In the genomic region with DNA sequence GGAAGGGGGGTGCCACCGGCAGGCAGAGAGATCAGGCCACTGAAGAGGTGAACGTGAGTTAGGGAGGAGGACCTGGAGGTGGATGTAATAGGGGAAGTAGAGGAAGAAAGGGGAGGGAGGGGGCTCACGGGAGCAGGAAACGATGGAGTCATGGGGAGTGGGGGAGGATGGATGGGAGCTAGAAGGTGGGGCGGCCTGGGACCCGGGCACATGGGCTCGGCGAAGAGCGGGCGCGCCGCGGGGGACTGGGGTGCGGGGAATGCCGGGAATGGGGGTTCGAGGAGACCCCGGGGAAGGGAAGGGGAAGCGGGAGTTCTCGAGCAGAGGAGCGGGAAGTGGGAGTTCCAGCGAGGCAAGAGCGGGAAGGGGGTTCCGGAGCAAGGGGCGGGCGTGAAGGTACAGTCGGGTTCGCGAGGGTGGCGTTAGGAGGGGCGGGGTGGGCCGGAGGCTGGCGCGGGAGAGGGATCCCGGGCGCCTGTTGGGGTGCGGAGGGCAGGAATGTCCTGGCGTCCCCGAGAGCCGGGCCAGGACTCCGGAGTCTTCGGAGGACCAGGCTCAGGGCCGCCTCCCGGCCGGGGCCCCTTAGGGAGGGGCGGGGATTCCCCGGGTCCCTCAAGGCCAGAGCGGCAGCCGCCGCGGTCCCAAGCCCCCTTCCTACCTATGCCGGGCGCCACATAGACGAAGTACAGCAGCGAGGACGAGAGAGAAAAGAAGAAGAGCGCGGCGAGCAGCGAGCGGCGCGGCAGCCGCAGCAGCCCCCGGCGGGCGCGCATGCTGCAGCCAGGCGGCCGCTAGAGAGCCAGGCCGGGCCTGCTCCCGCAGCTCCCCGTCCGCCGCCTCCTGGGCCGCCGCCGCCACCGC, we compare ENCODE assay signal across 1 cellular context.
TF ChIP-seq lines count a peak whose summit lies in the region.

No MANE protein-coding gene starts in this region.

TF ChIP-seq in HepG2, 621 proteins besides CTCF, POLR2A, EP300 and RAD21 (continued from another document and continues in another):
- TF ChIP-seq MXD4 (CRISPR knock-in tag; IDR thresholded peaks at IDR 0.05) (no peak), ZNF598 (CRISPR knock-in tag; IDR thresholded peaks at IDR 0.05; ENCODE audit: borderline replicate concordance) (no peak), ZNF3 (CRISPR knock-in tag; IDR thresholded peaks at IDR 0.05) (no peak), ZNF75D (CRISPR knock-in tag; IDR thresholded peaks at IDR 0.05; ENCODE audit: borderline replicate concordance) (no peak), ZNF282 (IDR thresholded peaks at IDR 0.05; ENCODE audit: partially characterized antibody) (no peak), ZNF12 (CRISPR knock-in tag; IDR thresholded peaks at IDR 0.05) (no peak), MTA1 (CRISPR knock-in tag; IDR thresholded peaks at IDR 0.05; ENCODE audit: borderline replicate concordance) (peak; percentile 51; the same call in 1 of the 2 replicates), AGO1 (IDR thresholded peaks at IDR 0.05; ENCODE audit: low read depth, low read length, poor library complexity, severe bottlenecking) (peak; percentile 38), JDP2 (CRISPR knock-in tag; IDR thresholded peaks at IDR 0.05; ENCODE audit: borderline replicate concordance) (no peak), FOXM1 (CRISPR knock-in tag; IDR thresholded peaks at IDR 0.05) (no peak), ZFP37 (CRISPR knock-in tag; IDR thresholded peaks at IDR 0.05; ENCODE audit: borderline replicate concordance) (no peak; the same call in 1 of the 2 replicates), ZNF468 (CRISPR knock-in tag; IDR thresholded peaks at IDR 0.05) (no peak), ZNF777 (CRISPR knock-in tag; IDR thresholded peaks at IDR 0.05) (no peak; the same call in none of the 2 replicates), SP1 (IDR thresholded peaks at IDR 0.05) (no peak), SP1 (CRISPR knock-in tag; IDR thresholded peaks at IDR 0.05) (no peak), PPARG (CRISPR knock-in tag; conservative IDR thresholded peaks at IDR 0.05) (0 out of 2 replicates have a peak, but pooled peaks have one; percentile 19), SALL1 (CRISPR knock-in tag; IDR thresholded peaks at IDR 0.05) (no peak), SMYD3 (CRISPR knock-in tag; IDR thresholded peaks at IDR 0.05) (no peak), ZNF703 (CRISPR knock-in tag; IDR thresholded peaks at IDR 0.05; ENCODE audit: borderline replicate concordance) (no peak), CBFB (CRISPR knock-in tag; IDR thresholded peaks at IDR 0.05) (no peak), ZNF567 (CRISPR knock-in tag; IDR thresholded peaks at IDR 0.05; ENCODE audit: borderline replicate concordance) (no peak; the same call in 1 of the 2 replicates), ZNF333 (CRISPR knock-in tag; IDR thresholded peaks at IDR 0.05; ENCODE audit: borderline replicate concordance) (0 out of 2 replicates have a peak, but pooled peaks have one; percentile 84), CCAR2 (optimal IDR thresholded peaks at IDR 0.05; ENCODE audit: low read depth, low read length) (no peak), ZNF121 (CRISPR knock-in tag; IDR thresholded peaks at IDR 0.05) (no peak), SMAD3 (CRISPR knock-in tag; IDR thresholded peaks at IDR 0.05) (no peak), ZFAT (CRISPR knock-in tag; conservative IDR thresholded peaks at IDR 0.05) (no peak), ZNF124 (CRISPR knock-in tag; IDR thresholded peaks at IDR 0.05) (no peak), ZMYM3 (CRISPR knock-in tag; IDR thresholded peaks at IDR 0.05) (peak; percentile 32; the same call in 1 of the 2 replicates), SSRP1 (CRISPR knock-in tag; IDR thresholded peaks at IDR 0.05) (no peak), CBX5 (CRISPR knock-in tag; IDR thresholded peaks at IDR 0.05; ENCODE audit: borderline replicate concordance) (no peak)
- TF ChIP-seq, protein P1, sequence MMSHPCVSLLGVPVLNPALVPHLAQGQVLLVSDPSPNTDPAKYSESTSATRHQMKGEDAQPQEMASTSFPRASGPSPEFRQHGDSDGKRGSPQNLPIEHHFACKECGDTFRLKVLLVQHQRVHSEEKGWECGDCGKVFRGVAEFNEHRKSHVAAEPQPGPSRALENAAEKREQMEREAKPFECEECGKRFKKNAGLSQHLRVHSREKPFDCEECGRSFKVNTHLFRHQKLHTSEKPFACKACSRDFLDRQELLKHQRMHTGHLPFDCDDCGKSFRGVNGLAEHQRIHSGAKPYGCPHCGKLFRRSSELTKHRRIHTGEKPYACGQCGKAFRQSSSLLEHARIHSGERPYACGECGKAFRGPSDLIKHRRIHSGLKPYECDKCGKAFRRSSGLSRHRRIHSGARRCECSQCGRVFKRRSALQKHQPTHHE (CRISPR knock-in tag; IDR thresholded peaks at IDR 0.05; ENCODE audit: borderline replicate concordance): no peak
- TF ChIP-seq, protein P2, sequence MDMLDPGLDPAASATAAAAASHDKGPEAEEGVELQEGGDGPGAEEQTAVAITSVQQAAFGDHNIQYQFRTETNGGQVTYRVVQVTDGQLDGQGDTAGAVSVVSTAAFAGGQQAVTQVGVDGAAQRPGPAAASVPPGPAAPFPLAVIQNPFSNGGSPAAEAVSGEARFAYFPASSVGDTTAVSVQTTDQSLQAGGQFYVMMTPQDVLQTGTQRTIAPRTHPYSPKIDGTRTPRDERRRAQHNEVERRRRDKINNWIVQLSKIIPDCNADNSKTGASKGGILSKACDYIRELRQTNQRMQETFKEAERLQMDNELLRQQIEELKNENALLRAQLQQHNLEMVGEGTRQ (IDR thresholded peaks at IDR 0.05; ENCODE audit: low read depth, low read length): no peak
- TF ChIP-seq, protein P2 (CRISPR knock-in tag; IDR thresholded peaks at IDR 0.05; ENCODE audit: borderline replicate concordance): no peak
- TF ChIP-seq, protein P3, sequence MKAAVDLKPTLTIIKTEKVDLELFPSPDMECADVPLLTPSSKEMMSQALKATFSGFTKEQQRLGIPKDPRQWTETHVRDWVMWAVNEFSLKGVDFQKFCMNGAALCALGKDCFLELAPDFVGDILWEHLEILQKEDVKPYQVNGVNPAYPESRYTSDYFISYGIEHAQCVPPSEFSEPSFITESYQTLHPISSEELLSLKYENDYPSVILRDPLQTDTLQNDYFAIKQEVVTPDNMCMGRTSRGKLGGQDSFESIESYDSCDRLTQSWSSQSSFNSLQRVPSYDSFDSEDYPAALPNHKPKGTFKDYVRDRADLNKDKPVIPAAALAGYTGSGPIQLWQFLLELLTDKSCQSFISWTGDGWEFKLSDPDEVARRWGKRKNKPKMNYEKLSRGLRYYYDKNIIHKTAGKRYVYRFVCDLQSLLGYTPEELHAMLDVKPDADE (CRISPR knock-in tag; IDR thresholded peaks at IDR 0.05): 0 out of 2 replicates have a peak, but pooled peaks have one; percentile 41
- TF ChIP-seq, protein P4, sequence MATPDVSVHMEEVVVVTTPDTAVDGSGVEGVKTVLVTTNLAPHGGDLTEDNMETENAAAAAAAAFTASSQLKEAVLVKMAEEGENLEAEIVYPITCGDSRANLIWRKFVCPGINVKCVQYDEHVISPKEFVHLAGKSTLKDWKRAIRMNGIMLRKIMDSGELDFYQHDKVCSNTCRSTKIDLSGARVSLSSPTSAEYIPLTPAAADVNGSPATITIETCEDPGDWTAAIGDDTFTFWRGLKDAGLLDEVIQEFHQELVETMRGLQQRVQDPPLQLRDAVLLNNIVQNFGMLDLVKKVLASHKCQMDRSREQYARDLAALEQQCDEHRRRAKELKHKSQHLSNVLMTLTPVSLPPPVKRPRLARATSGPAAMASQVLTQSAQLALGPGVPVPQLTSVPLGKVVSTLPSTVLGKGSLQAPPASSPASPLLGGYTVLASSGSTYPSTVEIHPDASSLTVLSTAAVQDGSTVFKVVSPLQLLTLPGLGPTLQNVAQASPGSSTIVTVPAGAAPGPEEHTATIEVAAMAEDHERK (CRISPR knock-in tag; IDR thresholded peaks at IDR 0.05; ENCODE audit: low read depth): no peak
- TF ChIP-seq, protein P5, sequence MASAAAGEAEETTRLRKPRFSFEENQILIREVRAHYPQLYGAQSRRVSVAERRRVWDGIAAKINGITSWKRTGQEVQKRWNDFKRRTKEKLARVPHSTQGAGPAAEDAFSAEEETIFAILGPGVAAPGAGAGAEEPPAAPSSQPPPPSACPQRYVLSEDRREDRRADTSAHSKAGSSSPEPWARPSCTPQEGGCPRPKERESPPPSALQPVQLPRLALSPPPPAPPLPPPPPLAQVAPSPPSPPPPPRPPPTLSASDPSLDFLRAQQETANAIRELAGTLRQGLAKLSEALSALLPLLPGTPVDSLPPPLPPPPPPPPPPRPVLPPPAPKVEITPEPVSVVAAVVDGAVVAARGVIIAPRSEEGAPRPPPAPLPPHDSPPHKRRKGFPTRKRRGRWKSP (CRISPR knock-in tag; IDR thresholded peaks at IDR 0.05): no peak
- TF ChIP-seq, protein P6, sequence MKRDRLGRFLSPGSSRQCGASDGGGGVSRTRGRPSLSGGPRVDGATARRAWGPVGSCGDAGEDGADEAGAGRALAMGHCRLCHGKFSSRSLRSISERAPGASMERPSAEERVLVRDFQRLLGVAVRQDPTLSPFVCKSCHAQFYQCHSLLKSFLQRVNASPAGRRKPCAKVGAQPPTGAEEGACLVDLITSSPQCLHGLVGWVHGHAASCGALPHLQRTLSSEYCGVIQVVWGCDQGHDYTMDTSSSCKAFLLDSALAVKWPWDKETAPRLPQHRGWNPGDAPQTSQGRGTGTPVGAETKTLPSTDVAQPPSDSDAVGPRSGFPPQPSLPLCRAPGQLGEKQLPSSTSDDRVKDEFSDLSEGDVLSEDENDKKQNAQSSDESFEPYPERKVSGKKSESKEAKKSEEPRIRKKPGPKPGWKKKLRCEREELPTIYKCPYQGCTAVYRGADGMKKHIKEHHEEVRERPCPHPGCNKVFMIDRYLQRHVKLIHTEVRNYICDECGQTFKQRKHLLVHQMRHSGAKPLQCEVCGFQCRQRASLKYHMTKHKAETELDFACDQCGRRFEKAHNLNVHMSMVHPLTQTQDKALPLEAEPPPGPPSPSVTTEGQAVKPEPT (CRISPR knock-in tag; IDR thresholded peaks at IDR 0.05; ENCODE audit: low read depth): no peak
- TF ChIP-seq, protein P7, sequence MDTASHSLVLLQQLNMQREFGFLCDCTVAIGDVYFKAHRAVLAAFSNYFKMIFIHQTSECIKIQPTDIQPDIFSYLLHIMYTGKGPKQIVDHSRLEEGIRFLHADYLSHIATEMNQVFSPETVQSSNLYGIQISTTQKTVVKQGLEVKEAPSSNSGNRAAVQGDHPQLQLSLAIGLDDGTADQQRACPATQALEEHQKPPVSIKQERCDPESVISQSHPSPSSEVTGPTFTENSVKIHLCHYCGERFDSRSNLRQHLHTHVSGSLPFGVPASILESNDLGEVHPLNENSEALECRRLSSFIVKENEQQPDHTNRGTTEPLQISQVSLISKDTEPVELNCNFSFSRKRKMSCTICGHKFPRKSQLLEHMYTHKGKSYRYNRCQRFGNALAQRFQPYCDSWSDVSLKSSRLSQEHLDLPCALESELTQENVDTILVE (CRISPR knock-in tag; IDR thresholded peaks at IDR 0.05): no peak
- TF ChIP-seq, protein P8, sequence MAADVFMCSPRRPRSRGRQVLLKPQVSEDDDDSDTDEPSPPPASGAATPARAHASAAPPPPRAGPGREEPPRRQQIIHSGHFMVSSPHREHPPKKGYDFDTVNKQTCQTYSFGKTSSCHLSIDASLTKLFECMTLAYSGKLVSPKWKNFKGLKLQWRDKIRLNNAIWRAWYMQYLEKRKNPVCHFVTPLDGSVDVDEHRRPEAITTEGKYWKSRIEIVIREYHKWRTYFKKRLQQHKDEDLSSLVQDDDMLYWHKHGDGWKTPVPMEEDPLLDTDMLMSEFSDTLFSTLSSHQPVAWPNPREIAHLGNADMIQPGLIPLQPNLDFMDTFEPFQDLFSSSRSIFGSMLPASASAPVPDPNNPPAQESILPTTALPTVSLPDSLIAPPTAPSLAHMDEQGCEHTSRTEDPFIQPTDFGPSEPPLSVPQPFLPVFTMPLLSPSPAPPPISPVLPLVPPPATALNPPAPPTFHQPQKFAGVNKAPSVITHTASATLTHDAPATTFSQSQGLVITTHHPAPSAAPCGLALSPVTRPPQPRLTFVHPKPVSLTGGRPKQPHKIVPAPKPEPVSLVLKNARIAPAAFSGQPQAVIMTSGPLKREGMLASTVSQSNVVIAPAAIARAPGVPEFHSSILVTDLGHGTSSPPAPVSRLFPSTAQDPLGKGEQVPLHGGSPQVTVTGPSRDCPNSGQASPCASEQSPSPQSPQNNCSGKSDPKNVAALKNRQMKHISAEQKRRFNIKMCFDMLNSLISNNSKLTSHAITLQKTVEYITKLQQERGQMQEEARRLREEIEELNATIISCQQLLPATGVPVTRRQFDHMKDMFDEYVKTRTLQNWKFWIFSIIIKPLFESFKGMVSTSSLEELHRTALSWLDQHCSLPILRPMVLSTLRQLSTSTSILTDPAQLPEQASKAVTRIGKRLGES (CRISPR knock-in tag; IDR thresholded peaks at IDR 0.05; ENCODE audit: borderline replicate concordance): peak; percentile 42; the same call in 1 of the 2 replicates
- TF ChIP-seq, protein P9, sequence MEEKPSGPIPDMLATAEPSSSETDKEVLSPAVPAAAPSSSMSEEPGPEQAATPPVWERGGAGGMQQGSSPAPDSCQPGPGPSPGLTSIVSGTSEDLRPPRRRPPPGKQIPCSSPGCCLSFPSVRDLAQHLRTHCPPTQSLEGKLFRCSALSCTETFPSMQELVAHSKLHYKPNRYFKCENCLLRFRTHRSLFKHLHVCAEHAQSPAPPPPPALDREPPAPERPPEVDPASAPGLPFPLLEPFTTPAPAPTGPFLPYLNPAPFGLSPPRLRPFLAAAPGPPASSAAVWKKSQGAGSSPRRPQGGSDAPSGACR (CRISPR knock-in tag; IDR thresholded peaks at IDR 0.05): peak; percentile 86; the same call in 1 of the 2 replicates
- TF ChIP-seq, protein P10, sequence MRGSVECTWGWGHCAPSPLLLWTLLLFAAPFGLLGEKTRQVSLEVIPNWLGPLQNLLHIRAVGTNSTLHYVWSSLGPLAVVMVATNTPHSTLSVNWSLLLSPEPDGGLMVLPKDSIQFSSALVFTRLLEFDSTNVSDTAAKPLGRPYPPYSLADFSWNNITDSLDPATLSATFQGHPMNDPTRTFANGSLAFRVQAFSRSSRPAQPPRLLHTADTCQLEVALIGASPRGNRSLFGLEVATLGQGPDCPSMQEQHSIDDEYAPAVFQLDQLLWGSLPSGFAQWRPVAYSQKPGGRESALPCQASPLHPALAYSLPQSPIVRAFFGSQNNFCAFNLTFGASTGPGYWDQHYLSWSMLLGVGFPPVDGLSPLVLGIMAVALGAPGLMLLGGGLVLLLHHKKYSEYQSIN (CRISPR knock-in tag; IDR thresholded peaks at IDR 0.05; ENCODE audit: borderline replicate concordance): no peak
- TF ChIP-seq, protein P11, sequence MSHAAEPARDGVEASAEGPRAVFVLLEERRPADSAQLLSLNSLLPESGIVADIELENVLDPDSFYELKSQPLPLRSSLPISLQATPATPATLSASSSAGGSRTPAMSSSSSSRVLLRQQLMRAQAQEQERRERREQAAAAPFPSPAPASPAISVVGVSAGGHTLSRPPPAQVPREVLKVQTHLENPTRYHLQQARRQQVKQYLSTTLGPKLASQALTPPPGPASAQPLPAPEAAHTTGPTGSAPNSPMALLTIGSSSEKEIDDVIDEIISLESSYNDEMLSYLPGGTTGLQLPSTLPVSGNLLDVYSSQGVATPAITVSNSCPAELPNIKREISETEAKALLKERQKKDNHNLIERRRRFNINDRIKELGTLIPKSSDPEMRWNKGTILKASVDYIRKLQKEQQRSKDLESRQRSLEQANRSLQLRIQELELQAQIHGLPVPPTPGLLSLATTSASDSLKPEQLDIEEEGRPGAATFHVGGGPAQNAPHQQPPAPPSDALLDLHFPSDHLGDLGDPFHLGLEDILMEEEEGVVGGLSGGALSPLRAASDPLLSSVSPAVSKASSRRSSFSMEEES (CRISPR knock-in tag; IDR thresholded peaks at IDR 0.05): no peak
